Comparison of ENCODE assay signal across 4 cellular contexts in the genomic region with DNA sequence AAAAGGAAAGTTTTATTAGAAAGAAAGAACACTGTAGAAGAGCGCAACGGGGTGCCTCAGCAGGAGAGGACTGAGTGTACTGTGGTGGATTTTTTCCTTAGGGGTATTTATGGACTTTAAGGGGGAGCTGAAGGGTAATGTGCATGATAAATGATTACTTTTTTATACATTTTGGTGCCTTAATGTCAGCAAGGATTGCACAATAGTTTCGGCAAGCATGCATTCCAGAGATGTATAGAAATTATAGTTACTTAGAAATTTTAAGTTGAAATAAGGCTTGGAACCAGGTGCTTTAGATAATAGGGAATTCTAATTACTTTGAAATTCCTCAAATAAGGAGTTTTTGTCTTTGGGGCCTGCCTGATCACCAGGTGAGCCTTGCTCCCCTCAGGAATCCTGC. TPM values are rescaled to one million over a fixed set of nuclear protein-coding genes. Genes with fewer than 3 reads are reported as not detected.
"Had no signal": no experiment of that assay in that cellular context is flagged by ENCODE, and none has a peak within 500 bp of the region (broad histone marks: within the 10 kb centered on the region; RNA-seq: fewer than 3 reads in every experiment).

No MANE protein-coding gene starts in this region.

- ATAC-seq: GM12878 had no signal

- H3K4me3 ChIP-seq: GM12878 had no signal

- DNase-seq: GDM1, GF-D8 had no signal

RNA-seq across cellular contexts. Expression of gene SERPINA7, which starts 30.5 kb away (rescaled TPM):
- total RNA-seq: G401, GM12878 had no signal
- polyA plus RNA-seq: GM12878 had no signal
